ENCODE assay signal across 8 cellular contexts in genomic region chr3:184234224-184234623, GRCh38.
DNase-seq lines count a peak whose midpoint lies in the region; ATAC-seq and TF ChIP-seq lines count a peak whose summit lies in the region.

No MANE protein-coding gene starts in this region.

- peaks cover 36% of the 10 kb centered on the region for H3K27me3 ChIP-seq in brain microvascular endothelial cell (replicated peaks)

- peak; percentile 2 for DNase-seq in COLO668 (lab: John Stamatoyannopoulos, UW; ENCODE audit: unreplicated experiment)
- DNase-seq in LoVo (ENCODE audit: low spot score), result peak; percentile 60
- DNase-seq in brain microvascular endothelial cell, result peak; percentile 69
- DNase-seq in medulla oblongata (ENCODE audit: extremely low spot score), result peak; percentile 40
- no peak for DNase-seq in NCI-H526 treated with DMSO at 0.1 percent for 48 hours (lab: John Stamatoyannopoulos, UW)
- no peak for DNase-seq in SKM-1 (lab: John Stamatoyannopoulos, UW; ENCODE audit: unreplicated experiment)
- DNase-seq in D341Med (ENCODE audit: low spot score), result no peak

- no peak overlapping the region for H3K4me3 ChIP-seq in brain microvascular endothelial cell (ENCODE audit: low read depth, low read length)

- no peak for TF ChIP-seq CTCF in brain microvascular endothelial cell (IDR thresholded peaks at IDR 0.05; ENCODE audit: low read depth, low read length, missing control alignments)

- in situ Hi-C loops in brain microvascular endothelial cell (cut with HindIII; ENCODE audit: low pct_ligation_motif_present, low sequenced_read_pairs), result no loop called here

- no peak overlapping the region for H3K27ac ChIP-seq in brain microvascular endothelial cell

- ATAC-seq in GM19452 (IDR thresholded peaks at IDR 0.05; ENCODE audit: unreplicated experiment), result no peak

- no peaks in the 10 kb centered on the region for H3K36me3 ChIP-seq in brain microvascular endothelial cell (replicated peaks)

Comparison
In these comparisons a context has a peak if more than half of its experiments do, and no peak if none do; other contexts are left out.
1. DNase-seq: peak in COLO668 (single experiment), LoVo (single experiment), brain microvascular endothelial cell (single experiment) and medulla oblongata (single experiment); none in NCI-H526 treated with DMSO at 0.1 percent for 48 hours (single experiment), SKM-1 (single experiment) and D341Med (single experiment).